8 cellular contexts compared by ENCODE assay signal in genomic region chr10:46265566-46265965, GRCh38. TPM values are rescaled to one million over a fixed set of nuclear protein-coding genes. Genes with fewer than 3 reads are reported as not detected.
"Had no signal": no experiment of that assay in that cellular context is flagged by ENCODE, and none has a peak within 500 bp of the region (broad histone marks: within the 10 kb centered on the region; RNA-seq: fewer than 3 reads in every experiment).

No MANE protein-coding gene starts in this region.

RNA-seq across cellular contexts. Expression of gene ANTXRL, which starts 21.2 kb away (rescaled TPM):
- total RNA-seq: activated T-helper 1 cell treated with anti-CD3 and anti-CD28 coated beads, Interleukin-12 subunit alpha, Interleukin-12 subunit beta, Interleukin-2, Interleukin-4 antibody, amounts not matched to agents 30 ng/mL and 10 ng/mL and 1 ng/mL, durations not matched to agents 14 hours and 24 hours and 36 hours; ascending aorta; body of pancreas; bronchial epithelial cell; chondrocyte; MCF 10A; RPMI7951; T-helper 2 cell treated with Interferon-gamma antibody and Interleukin-4, amounts not matched to agents 100 ng/mL and 5 ng/mL, for 36 hours had no signal
